ENCODE assay signal across 8 cellular contexts in genomic region chr10:11610855-11611247, GRCh38. TPM values are rescaled to one million over a fixed set of nuclear protein-coding genes. Genes with fewer than 3 reads are reported as not detected.
A peak's percentile ranks its signal among the peaks of the same experiment; 100 is the strongest.
DNase-seq lines count a peak whose midpoint lies in the region; ATAC-seq, FAIRE-seq and TF ChIP-seq lines count a peak whose summit lies in the region.

No MANE protein-coding gene starts in this region.

- WGBS in K562 (ENCODE audit: insufficient coverage, low coverage, missing lambda C conversion rate): 1% methylated on average over 12 of the region's 40 CpGs

- H3K27me3 ChIP-seq in K562 (ENCODE audit: control insufficient read depth in 2 of 2, insufficient read depth in 2 of 2, low read length in 2 of 2) (no peaks in the 10 kb centered on the region), iPS-15b (ENCODE audit: control insufficient read depth, insufficient read depth, low read length) (peaks cover 10% of the 10 kb centered on the region), skeletal muscle satellite cell (ENCODE audit: control insufficient read depth, insufficient read depth, low read length) (no peaks in the 10 kb centered on the region)

- H3K4me1 ChIP-seq in K562 (replicated peaks in 1 of 2; ENCODE audit: control insufficient read depth in 2 of 2, insufficient read depth in 2 of 2, low read length in 2 of 2) (peaks cover 25 to 43% of the 10 kb centered on the region in 2 experiments), iPS-15b (ENCODE audit: control insufficient read depth, insufficient read depth, low read length) (peaks cover 11% of the 10 kb centered on the region), skeletal muscle satellite cell (ENCODE audit: control insufficient read depth, insufficient read depth, low read length) (peaks cover 20% of the 10 kb centered on the region)

- H3K9me3 ChIP-seq in K562 (replicated peaks; ENCODE audit: control insufficient read depth, insufficient read depth, low read depth, low read length) (no peaks in the 10 kb centered on the region), iPS-15b (ENCODE audit: control insufficient read depth, insufficient read depth, low read length) (no peaks in the 10 kb centered on the region), skeletal muscle satellite cell (replicated peaks; ENCODE audit: low read length) (no peaks in the 10 kb centered on the region)

- no peaks in the 10 kb centered on the region for H3K9me1 ChIP-seq in K562 (ENCODE audit: control insufficient read depth, insufficient read depth, low read length)

- H2AFZ ChIP-seq in K562 (ENCODE audit: low read depth, low read length): peak overlapping the region; percentile 50; the same call in 1 of the 2 replicates

- no peak for TF ChIP-seq POLR2A in K562 (conservative IDR thresholded peaks at IDR 0.05)

- intact Hi-C loops in K562 (cut with micrococcal nuclease): loop anchor here (2.0 to 10.0 kb wide), 3 partner anchors 96 to 284 kb away; no protein-coding TSS in a partner anchor

- H3K4me3 ChIP-seq in GM12875 (ENCODE audit: low read depth, low read length): peak overlapping the region; percentile 56
- peak overlapping the region; percentile 79 for H3K4me3 ChIP-seq in K562
- H3K4me3 ChIP-seq in iPS-15b (ENCODE audit: low read depth, low read length): peak overlapping the region; percentile 85
- H3K4me3 ChIP-seq in skeletal muscle satellite cell (ENCODE audit: low read length): peak overlapping the region; percentile 80

- CTCF ChIA-PET in RWPE1 (lab: Yijun Ruan, JAX): interaction anchor here (1.9 kb wide), 1 partner anchor 114 kb away, joined by 4 read pairs; no protein-coding TSS in a partner anchor
- CTCF ChIA-PET in K562 (lab: Yijun Ruan, JAX; ENCODE audit: low intra/inter-chr PET ratio): no interaction called here

- no peak for FAIRE-seq in K562 (lab: Jason Lieb, UNC)

- TF ChIP-seq CTCF in GM12875 (IDR thresholded peaks at IDR 0.05; ENCODE audit: borderline replicate concordance, insufficient read depth, low read depth, low read length): no peak
- TF ChIP-seq CTCF in RWPE1 (conservative IDR thresholded peaks at IDR 0.05; ENCODE audit: low read depth): no peak
- no peak for TF ChIP-seq CTCF in K562 (IDR thresholded peaks at IDR 0.05 in 2 of 3, conservative IDR thresholded peaks at IDR 0.05 in 1 of 3; ENCODE audit: insufficient read depth in 2 of 3, low read depth in 1 of 3, low read length in 3 of 3)

- 0 out of 2 replicates have a peak, but pooled peaks cover 7% of the 10 kb centered on the region for H4K20me1 ChIP-seq in K562 (replicated peaks; ENCODE audit: control insufficient read depth, insufficient read depth, low read length)

- no peak for TF ChIP-seq RAD21 in K562 (CRISPR knock-in tag; conservative IDR thresholded peaks at IDR 0.05 in 1 of 2, IDR thresholded peaks at IDR 0.05 in 1 of 2)

- BruUV-seq in K562 (replicated peaks; lab: Mats Ljungman, UMichigan): no TSS peak

- H3K4me2 ChIP-seq in K562 (ENCODE audit: insufficient read depth, low read length) (peak overlapping the region; percentile 89), skeletal muscle satellite cell (ENCODE audit: low read length) (peak overlapping the region; percentile 87)

- peak overlapping the region; percentile 74 to 96 for H3K9ac ChIP-seq in K562 (ENCODE audit: insufficient read depth in 1 of 2, low read depth in 2 of 2, low read length in 2 of 2)
- H3K9ac ChIP-seq in iPS-15b (ENCODE audit: low read depth, low read length): peak overlapping the region; percentile 88
- H3K9ac ChIP-seq in skeletal muscle satellite cell (ENCODE audit: low read depth, low read length): peak overlapping the region; percentile 72

- H3K36me3 ChIP-seq in K562 (ENCODE audit: control insufficient read depth, insufficient read depth, low read length) (no peaks in the 10 kb centered on the region), iPS-15b (ENCODE audit: control insufficient read depth, insufficient read depth, low read length) (no peaks in the 10 kb centered on the region), skeletal muscle satellite cell (ENCODE audit: insufficient read depth, low read length) (no peaks in the 10 kb centered on the region)

- peaks cover 55% of the 10 kb centered on the region for H3K79me2 ChIP-seq in K562 (ENCODE audit: control insufficient read depth, insufficient read depth, low read length)

- no peak for TF ChIP-seq EP300 in K562 (IDR thresholded peaks at IDR 0.05; ENCODE audit: low read length)

- in situ Hi-C loops in K562 (cut with MboI): no loop called here

- ATAC-seq in HG02623 (IDR thresholded peaks at IDR 0.05; ENCODE audit: unreplicated experiment) (peak; percentile 13), K562 (peak; percentile 0)

- H3K27ac ChIP-seq in RWPE1 (peak overlapping the region; percentile 87), K562 (ENCODE audit: extremely low read depth, low read depth, low read length) (peak overlapping the region; percentile 98)

- POLR2A ChIA-PET in RWPE1 (lab: Yijun Ruan, JAX; ENCODE audit: low non-redundant PET) (no interaction called here), K562 (lab: Yijun Ruan, JAX) (interaction anchor here (3.7 kb wide), 1 partner anchor 10 kb away, joined by 16 read pairs; no protein-coding TSS in a partner anchor)

- DNase-seq in RWPE1 (ENCODE audit: low spot score) (peak; percentile 34), K562 (ENCODE audit: extremely low read depth in 1 of 4, low spot score in 3 of 4) (peak in 2 of 4 experiments; percentile 37 to 54), putamen (ENCODE audit: low spot score) (no peak), NCI-H2107 treated with DMSO at 0.1 percent for 48 hours (lab: John Stamatoyannopoulos, UW; ENCODE audit: unreplicated experiment) (no peak)

TF ChIP-seq in K562, 482 proteins besides CTCF, POLR2A, EP300 and RAD21 (continues in another document):
- TF ChIP-seq, protein P1, sequence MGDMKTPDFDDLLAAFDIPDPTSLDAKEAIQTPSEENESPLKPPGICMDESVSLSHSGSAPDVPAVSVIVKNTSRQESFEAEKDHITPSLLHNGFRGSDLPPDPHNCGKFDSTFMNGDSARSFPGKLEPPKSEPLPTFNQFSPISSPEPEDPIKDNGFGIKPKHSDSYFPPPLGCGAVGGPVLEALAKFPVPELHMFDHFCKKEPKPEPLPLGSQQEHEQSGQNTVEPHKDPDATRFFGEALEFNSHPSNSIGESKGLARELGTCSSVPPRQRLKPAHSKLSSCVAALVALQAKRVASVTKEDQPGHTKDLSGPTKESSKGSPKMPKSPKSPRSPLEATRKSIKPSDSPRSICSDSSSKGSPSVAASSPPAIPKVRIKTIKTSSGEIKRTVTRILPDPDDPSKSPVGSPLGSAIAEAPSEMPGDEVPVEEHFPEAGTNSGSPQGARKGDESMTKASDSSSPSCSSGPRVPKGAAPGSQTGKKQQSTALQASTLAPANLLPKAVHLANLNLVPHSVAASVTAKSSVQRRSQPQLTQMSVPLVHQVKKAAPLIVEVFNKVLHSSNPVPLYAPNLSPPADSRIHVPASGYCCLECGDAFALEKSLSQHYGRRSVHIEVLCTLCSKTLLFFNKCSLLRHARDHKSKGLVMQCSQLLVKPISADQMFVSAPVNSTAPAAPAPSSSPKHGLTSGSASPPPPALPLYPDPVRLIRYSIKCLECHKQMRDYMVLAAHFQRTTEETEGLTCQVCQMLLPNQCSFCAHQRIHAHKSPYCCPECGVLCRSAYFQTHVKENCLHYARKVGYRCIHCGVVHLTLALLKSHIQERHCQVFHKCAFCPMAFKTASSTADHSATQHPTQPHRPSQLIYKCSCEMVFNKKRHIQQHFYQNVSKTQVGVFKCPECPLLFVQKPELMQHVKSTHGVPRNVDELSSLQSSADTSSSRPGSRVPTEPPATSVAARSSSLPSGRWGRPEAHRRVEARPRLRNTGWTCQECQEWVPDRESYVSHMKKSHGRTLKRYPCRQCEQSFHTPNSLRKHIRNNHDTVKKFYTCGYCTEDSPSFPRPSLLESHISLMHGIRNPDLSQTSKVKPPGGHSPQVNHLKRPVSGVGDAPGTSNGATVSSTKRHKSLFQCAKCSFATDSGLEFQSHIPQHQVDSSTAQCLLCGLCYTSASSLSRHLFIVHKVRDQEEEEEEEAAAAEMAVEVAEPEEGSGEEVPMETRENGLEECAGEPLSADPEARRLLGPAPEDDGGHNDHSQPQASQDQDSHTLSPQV (IDR thresholded peaks at IDR 0.05): no peak
- no peak for TF ChIP-seq ZZZ3 (IDR thresholded peaks at IDR 0.05)
- no peak for TF ChIP-seq ZNF23 (CRISPR knock-in tag; IDR thresholded peaks at IDR 0.05)
- no peak for TF ChIP-seq NRF1 (conservative IDR thresholded peaks at IDR 0.05 in 1 of 2, IDR thresholded peaks at IDR 0.05 in 1 of 2)
- TF ChIP-seq ZNF253 (CRISPR knock-in tag; conservative IDR thresholded peaks at IDR 0.05): no peak
- TF ChIP-seq CHD4 (IDR thresholded peaks at IDR 0.05; ENCODE audit: insufficient read depth, insufficient replicate concordance, low read depth, low read length, poor library complexity, severe bottlenecking): no peak
- TF ChIP-seq ARID2 (IDR thresholded peaks at IDR 0.05): no peak
- TF ChIP-seq CBFA2T2 (conservative IDR thresholded peaks at IDR 0.05): no peak
- TF ChIP-seq SMAD3 (CRISPR knock-in tag; conservative IDR thresholded peaks at IDR 0.05): no peak
- TF ChIP-seq PCBP1 (IDR thresholded peaks at IDR 0.05; ENCODE audit: low read depth, low read length, poor library complexity, severe bottlenecking): no peak
- no peak for TF ChIP-seq ZNF778 (CRISPR knock-in tag; IDR thresholded peaks at IDR 0.05)
- no peak for TF ChIP-seq TEAD2 (tag; IDR thresholded peaks at IDR 0.05)

RNA-seq across cellular contexts. Expression of gene USP6NL, which starts 0.6 kb away (rescaled TPM):
- total RNA-seq in K562 (2011; cell fraction: chromatin; rRNA removed; ENCODE audit: low replicate concordance): 21.7 and 68.0 TPM in 2 replicates
- total RNA-seq in K562 (2011; cell fraction: nucleolus; rRNA removed): 11.3 and 18.0 TPM in 2 replicates
- total RNA-seq in K562 (2011; cell fraction: nucleoplasm; rRNA removed): 45.8 and 75.7 TPM in 2 replicates
- total RNA-seq in K562 (2014; rRNA removed) (19.8 and 24.0 TPM in 2 replicates), K562 (2014; rRNA removed; fragmentation: Illumina TruSeq; extraction: Trizol) (20.4 and 23.6 TPM in 2 replicates), K562 (2015; rRNA removed; fragmentation: Illumina TruSeq; extraction: Trizol) (22.1 and 24.5 TPM in 2 replicates), K562 (2021) (25.1 and 26.6 TPM in 2 replicates)
- polyA plus RNA-seq in K562 (2011; rRNA removed) (11.5 and 16.8 TPM in 2 replicates), K562 (2014; fragmentation: Illumina TruSeq; extraction: Trizol) (20.0 and 22.0 TPM in 2 replicates), K562 (2014; fragmentation: Nextera tagmentation; extraction: Ambion mirVana) (1 to 10 TPM; 3.2 to 3.8 TPM), K562 (2014; rRNA removed) (17.0 and 17.8 TPM in 2 replicates)
- 10.2 and 10.7 TPM in 2 replicates for polyA plus RNA-seq in K562 (2011; cell fraction: cytosol; rRNA removed)
- polyA plus RNA-seq in K562 (2011; cell fraction: nucleus; rRNA removed): 22.8 and 27.5 TPM in 2 replicates
- 20.8 and 21.4 TPM in 2 replicates for polyA plus RNA-seq in K562 (2012)
- 19.0 and 21.8 TPM in 2 replicates for polyA minus RNA-seq in K562 (2011; rRNA and poly(A)+ RNA removed)
- 8.5 and 11.0 TPM in 2 replicates for polyA minus RNA-seq in K562 (2011; cell fraction: cytosol; rRNA and poly(A)+ RNA removed)
- 20.2 and 24.8 TPM in 2 replicates for polyA minus RNA-seq in K562 (2011; cell fraction: nucleus; rRNA and poly(A)+ RNA removed)
- total RNA-seq in skeletal muscle satellite cell (2012; rRNA removed): 6.1 and 7.4 TPM in 2 replicates
